Comparison of ENCODE assay signal across 11 cellular contexts in genomic region chr12:47867496-47867941, GRCh38. TPM values are rescaled to one million over a fixed set of nuclear protein-coding genes. Genes with fewer than 3 reads are reported as not detected.
A peak's percentile ranks its signal among the peaks of the same experiment; 100 is the strongest.
DNase-seq lines count a peak whose midpoint lies in the region; ATAC-seq, FAIRE-seq and TF ChIP-seq lines count a peak whose summit lies in the region.
"Had no signal": no experiment of that assay in that cellular context is flagged by ENCODE, and none has a peak within 500 bp of the region (broad histone marks: within the 10 kb centered on the region; RNA-seq: fewer than 3 reads in every experiment).

No MANE protein-coding gene starts in this region.

- no peaks in the 10 kb centered on the region for H3K27me3 Mint-ChIP-seq in activated CD4-positive, alpha-beta T cell treated with anti-CD3 and anti-CD28 coated beads, Interleukin-2, amount 10 ng/mL, durations not matched to agents 7 days and 5 days
- H3K27me3 Mint-ChIP-seq in H9 (ENCODE audit: low read depth) = peaks cover 2% of the 10 kb centered on the region
- H3K27me3 Mint-ChIP-seq: central memory CD8-positive, alpha-beta T cell had no signal

- CTCF ChIA-PET in activated CD4-positive, alpha-beta T cell treated with anti-CD3 and anti-CD28 coated beads, Interleukin-2, amount 10 ng/mL, durations not matched to agents 7 days and 5 days (lab: Charles Lee) = interaction anchor here (0.6 to 3.7 kb wide), 12 partner anchors 13 to 82 kb away, joined by 3 to 15 read pairs (median 3); no protein-coding TSS in a partner anchor
- CTCF ChIA-PET in endothelial cell of umbilical vein (lab: Charles Lee) = interaction anchor here (1.0 to 1.8 kb wide), 6 partner anchors 18 to 751 kb away, joined by 3 to 8 read pairs (median 4); partner anchors contain the start of genes TMEM106C and VDR

- H2AFZ ChIP-seq in endothelial cell of umbilical vein (ENCODE audit: low read depth, low read length) = no peak overlapping the region
- H2AFZ ChIP-seq in H9 (ENCODE audit: low read length) = no peak overlapping the region

- H3K36me3 Mint-ChIP-seq in activated CD4-positive, alpha-beta T cell treated with anti-CD3 and anti-CD28 coated beads, Interleukin-2, amount 10 ng/mL, durations not matched to agents 7 days and 5 days (ENCODE audit: low read depth) = peaks cover 15% of the 10 kb centered on the region
- H3K36me3 Mint-ChIP-seq in H9 (ENCODE audit: insufficient read depth in 1 of 3, low read depth in 3 of 3) = no peaks in the 10 kb centered on the region

- H2BK5ac ChIP-seq in H9 (ENCODE audit: insufficient read length, low read length) = no peak overlapping the region

- WGBS in H9 (ENCODE audit: extremely low coverage, insufficient read length, low lambda C conversion rate) = no CpG with 5 or more reads among the region's 4 CpGs

- no peaks in the 10 kb centered on the region for H3K27me3 ChIP-seq in RWPE2 (ENCODE audit: insufficient read depth, poor library complexity, severe bottlenecking)
- H3K27me3 ChIP-seq in endothelial cell of umbilical vein (ENCODE audit: control insufficient read depth in 2 of 2, insufficient read depth in 2 of 2, low read length in 2 of 2) = no peaks in the 10 kb centered on the region
- H3K27me3 ChIP-seq in H9 (ENCODE audit: insufficient read depth, low read length) = no peaks in the 10 kb centered on the region

- TF ChIP-seq CTCF in RWPE2 (IDR thresholded peaks at IDR 0.05; ENCODE audit: poor library complexity, severe bottlenecking) (no peak), endothelial cell of umbilical vein (IDR thresholded peaks at IDR 0.05; ENCODE audit: extremely low read depth in 1 of 2, insufficient read depth in 1 of 2, low read depth in 1 of 2, low read length in 2 of 2) (no peak), H9 (conservative IDR thresholded peaks at IDR 0.05) (no peak)

- no peak overlapping the region for H3K4me3 ChIP-seq in RWPE2 (ENCODE audit: severe bottlenecking)
- no peak overlapping the region for H3K4me3 ChIP-seq in endothelial cell of umbilical vein (replicated peaks in 1 of 3; ENCODE audit: insufficient read depth in 1 of 3, low read depth in 1 of 3, low read length in 3 of 3)
- H3K4me3 ChIP-seq: lung had no signal

- no peak overlapping the region for H3K4me3 Mint-ChIP-seq in activated CD4-positive, alpha-beta T cell treated with anti-CD3 and anti-CD28 coated beads, Interleukin-2, amount 10 ng/mL, durations not matched to agents 7 days and 5 days
- no peak overlapping the region for H3K4me3 Mint-ChIP-seq in H9
- H3K4me3 Mint-ChIP-seq: central memory CD8-positive, alpha-beta T cell had no signal

- no TSS peak for BruUV-seq in endothelial cell of umbilical vein (replicated peaks; lab: Mats Ljungman, UMichigan)

- peak; percentile 29 for DNase-seq in activated CD4-positive, alpha-beta T cell treated with anti-CD3 and anti-CD28 coated beads, Interleukin-2, amount 10 ng/mL, durations not matched to agents 7 days and 5 days
- DNase-seq in activated CD4-positive, alpha-beta T cell treated with anti-CD3 and anti-CD28 coated beads for 1 hour = no peak
- no peak for DNase-seq in RWPE2 (ENCODE audit: low spot score)
- peak; percentile 63 for DNase-seq in endothelial cell of umbilical vein (ENCODE audit: low read depth, low spot score)
- peak; percentile 32 for DNase-seq in stimulated activated CD4-positive, alpha-beta T cell treated with anti-CD3 and anti-CD28 coated beads, Interleukin-4, amount 100 ng/mL, for 24 hours
- no peak for DNase-seq in H9
- DNase-seq in NCI-H1694 treated with DMSO at 0.1 percent for 48 hours (lab: John Stamatoyannopoulos, UW) = no peak

- no peaks in the 10 kb centered on the region for H3K9me3 ChIP-seq in RWPE2 (ENCODE audit: severe bottlenecking)
- no peaks in the 10 kb centered on the region for H3K9me3 ChIP-seq in endothelial cell of umbilical vein (replicated peaks; ENCODE audit: control insufficient read depth, insufficient read depth, low read length)
- H3K9me3 ChIP-seq in H9 (ENCODE audit: control insufficient read depth, low read depth, low read length) = no peaks in the 10 kb centered on the region

- H3K9me1 ChIP-seq in endothelial cell of umbilical vein (replicated peaks; ENCODE audit: control insufficient read depth, extremely low read depth, insufficient read depth, low read length) = no peaks in the 10 kb centered on the region

- no peaks in the 10 kb centered on the region for H3K9me3 Mint-ChIP-seq in activated CD4-positive, alpha-beta T cell treated with anti-CD3 and anti-CD28 coated beads, Interleukin-2, amount 10 ng/mL, durations not matched to agents 7 days and 5 days
- H3K9me3 Mint-ChIP-seq in H9 = no peaks in the 10 kb centered on the region; a peak in 1 of 5 replicates
- H3K9me3 Mint-ChIP-seq: central memory CD8-positive, alpha-beta T cell had no signal

- H3K9ac ChIP-seq in endothelial cell of umbilical vein (replicated peaks; ENCODE audit: extremely low read depth, insufficient read depth, low read length) (no peak overlapping the region), H9 (ENCODE audit: extremely low read depth, insufficient read length, low read length) (no peak overlapping the region)

- H3T11ph ChIP-seq in H9 (ENCODE audit: low read length) = no peak overlapping the region

- H3K4me1 ChIP-seq in RWPE2 (ENCODE audit: insufficient read depth, poor library complexity, severe bottlenecking) (peaks cover 31% of the 10 kb centered on the region), endothelial cell of umbilical vein (ENCODE audit: control insufficient read depth, extremely low read depth, insufficient read depth, low read length) (peaks cover 6% of the 10 kb centered on the region), H9 (ENCODE audit: insufficient read depth, low read length) (no peaks in the 10 kb centered on the region)

- H2BK15ac ChIP-seq in H9 (ENCODE audit: low read depth, low read length) = no peak overlapping the region

- H3K79me1 ChIP-seq in H9 (ENCODE audit: insufficient read depth, low read depth, low read length, poor library complexity, severe bottlenecking) = no peaks in the 10 kb centered on the region

- no peak overlapping the region for H3K18ac ChIP-seq in H9 (ENCODE audit: insufficient read length, low read depth, low read length)

- H2BK120ac ChIP-seq in H9 (ENCODE audit: low read depth, low read length, poor library complexity, severe bottlenecking) = no peak overlapping the region

- no peak overlapping the region for H3K4ac ChIP-seq in H9 (ENCODE audit: low read depth, low read length)

- FAIRE-seq in endothelial cell of umbilical vein (lab: Jason Lieb, UNC) = no peak

- H4K20me1 ChIP-seq in endothelial cell of umbilical vein (replicated peaks; ENCODE audit: control insufficient read depth, extremely low read depth, insufficient read depth, low read length) (no peaks in the 10 kb centered on the region), H9 (ENCODE audit: control insufficient read depth, insufficient read depth, insufficient read length) (no peaks in the 10 kb centered on the region)

- H3K4me2 ChIP-seq in endothelial cell of umbilical vein (ENCODE audit: insufficient read depth, low read length) (no peak overlapping the region), H9 (ENCODE audit: insufficient read depth, insufficient read length, low read length) (no peak overlapping the region)

- dilution Hi-C loops in endothelial cell of umbilical vein (cut with MboI; ENCODE audit: extremely low pct_ligation_motif_present, low sequenced_read_pairs) = no loop called here

- H3K23ac ChIP-seq in H9 (ENCODE audit: insufficient read length, low read depth, low read length) = no peak overlapping the region

- H2BK20ac ChIP-seq in H9 (ENCODE audit: low read depth, low read length, poor library complexity, severe bottlenecking) = no peak overlapping the region

- intact Hi-C loops in endothelial cell of umbilical vein (cut with micrococcal nuclease) = no loop called here

- no peak overlapping the region for H2AK5ac ChIP-seq in H9 (ENCODE audit: insufficient read length, low read length)

- no peaks in the 10 kb centered on the region for H3K79me2 ChIP-seq in endothelial cell of umbilical vein (ENCODE audit: control insufficient read depth, insufficient read depth, low read length)
- H3K79me2 ChIP-seq in H9 (ENCODE audit: insufficient read depth, low read length) = no peaks in the 10 kb centered on the region

- H4K5ac ChIP-seq in H9 (ENCODE audit: insufficient read length, low read depth, low read length) = no peak overlapping the region

- TF ChIP-seq POLR2A in endothelial cell of umbilical vein (IDR thresholded peaks at IDR 0.05; ENCODE audit: low read depth, low read length) = no peak

- H3K4me1 Mint-ChIP-seq in activated CD4-positive, alpha-beta T cell treated with anti-CD3 and anti-CD28 coated beads, Interleukin-2, amount 10 ng/mL, durations not matched to agents 7 days and 5 days = peaks cover 58% of the 10 kb centered on the region
- no peaks in the 10 kb centered on the region for H3K4me1 Mint-ChIP-seq in H9
- H3K4me1 Mint-ChIP-seq: central memory CD8-positive, alpha-beta T cell had no signal

- H3K27ac Mint-ChIP-seq in activated CD4-positive, alpha-beta T cell treated with anti-CD3 and anti-CD28 coated beads, Interleukin-2, amount 10 ng/mL, durations not matched to agents 7 days and 5 days = peak overlapping the region; percentile 80
- H3K27ac Mint-ChIP-seq in H9 = no peak overlapping the region

- H2BK12ac ChIP-seq in H9 (ENCODE audit: insufficient read length, low read depth, low read length) = no peak overlapping the region

- H3K36me3 ChIP-seq in RWPE2 (ENCODE audit: low read depth) (peaks cover 16% of the 10 kb centered on the region), endothelial cell of umbilical vein (ENCODE audit: control insufficient read depth in 2 of 2, extremely low read depth in 1 of 2, insufficient read depth in 2 of 2, low read length in 2 of 2) (no peaks in the 10 kb centered on the region)

- no peak overlapping the region for H3K14ac ChIP-seq in H9 (ENCODE audit: insufficient read depth, low read length)

- peak; percentile 70 for ATAC-seq in RWPE2 (ENCODE audit: low read depth)
- no peak for ATAC-seq in HG03159 (IDR thresholded peaks at IDR 0.05; ENCODE audit: unreplicated experiment)

- POLR2A ChIA-PET in activated CD4-positive, alpha-beta T cell treated with anti-CD3 and anti-CD28 coated beads, Interleukin-2, amount 10 ng/mL, durations not matched to agents 7 days and 5 days (lab: Charles Lee) = no interaction called here
- POLR2A ChIA-PET in endothelial cell of umbilical vein (lab: Charles Lee) = no interaction called here

- H3K56ac ChIP-seq in H9 (ENCODE audit: insufficient read length, low read depth, low read length) = no peak overlapping the region

- H4K91ac ChIP-seq in H9 (ENCODE audit: insufficient read length, low read depth, low read length) = no peak overlapping the region

- no peaks in the 10 kb centered on the region for H3K23me2 ChIP-seq in H9 (ENCODE audit: insufficient read length, low read depth, low read length, poor library complexity, severe bottlenecking)

- H3K27ac ChIP-seq in RWPE2 (ENCODE audit: poor library complexity, severe bottlenecking) (peak overlapping the region; percentile 40), endothelial cell of umbilical vein (ENCODE audit: insufficient read depth, low read depth, low read length) (no peak overlapping the region), H9 (ENCODE audit: insufficient read length, low read depth, low read length) (no peak overlapping the region)
- H3K27ac ChIP-seq: C4-2B had no signal

- no peak overlapping the region for H4K8ac ChIP-seq in H9 (replicated peaks; ENCODE audit: insufficient read length, low read depth, low read length)

RNA-seq across cellular contexts. Expression of gene VDR, which starts 37.3 kb away (rescaled TPM):
- 10 to 100 TPM; 16.4 to 17.3 TPM for total RNA-seq in activated CD4-positive, alpha-beta T cell treated with anti-CD3 and anti-CD28 coated beads, Interleukin-2, amount 10 ng/mL, durations not matched to agents 7 days and 5 days
- 0.48 and 0.73 TPM in 2 replicates for total RNA-seq in endothelial cell of umbilical vein
- polyA plus RNA-seq in endothelial cell of umbilical vein = 0.81 and 0.91 TPM in 2 replicates
- 0.72 and 0.88 TPM in 2 replicates for polyA plus RNA-seq in endothelial cell of umbilical vein (2011; cell fraction: cytosol; rRNA removed)
- 0.41 and 0.46 TPM in 2 replicates for polyA plus RNA-seq in endothelial cell of umbilical vein (2011; cell fraction: nucleus; rRNA removed)
- polyA plus RNA-seq in endothelial cell of umbilical vein (2012) = 0.80 and 1.2 TPM in 2 replicates
- 1.3 and 2.8 TPM in 2 replicates for polyA minus RNA-seq in endothelial cell of umbilical vein
- polyA minus RNA-seq in endothelial cell of umbilical vein (2011; cell fraction: cytosol; rRNA and poly(A)+ RNA removed) = 4.9 TPM
- 0.43 and 0.77 TPM in 2 replicates for polyA minus RNA-seq in endothelial cell of umbilical vein (2011; cell fraction: nucleus; rRNA and poly(A)+ RNA removed)
- 0.61 and 0.70 TPM in 2 replicates for total RNA-seq in H9 (2021)

RNA-seq across cellular contexts. Expression of gene HDAC7, which starts 47.8 kb away (rescaled TPM):
- 100 to 1,000 TPM; 218 to 232 TPM for total RNA-seq in activated CD4-positive, alpha-beta T cell treated with anti-CD3 and anti-CD28 coated beads, Interleukin-2, amount 10 ng/mL, durations not matched to agents 7 days and 5 days
- 249 and 252 TPM in 2 replicates for total RNA-seq in endothelial cell of umbilical vein
- 119 and 122 TPM in 2 replicates for polyA plus RNA-seq in endothelial cell of umbilical vein
- 101 and 125 TPM in 2 replicates for polyA plus RNA-seq in endothelial cell of umbilical vein (2011; cell fraction: cytosol; rRNA removed)
- polyA plus RNA-seq in endothelial cell of umbilical vein (2011; cell fraction: nucleus; rRNA removed) = 462 and 531 TPM in 2 replicates
- polyA plus RNA-seq in endothelial cell of umbilical vein (2012) = 105 and 119 TPM in 2 replicates
- polyA minus RNA-seq in endothelial cell of umbilical vein = 81.4 and 95.8 TPM in 2 replicates
- polyA minus RNA-seq in endothelial cell of umbilical vein (2011; cell fraction: cytosol; rRNA and poly(A)+ RNA removed) = 25.6 TPM
- 127 and 192 TPM in 2 replicates for polyA minus RNA-seq in endothelial cell of umbilical vein (2011; cell fraction: nucleus; rRNA and poly(A)+ RNA removed)
- 69.3 and 72.1 TPM in 2 replicates for total RNA-seq in H9 (2021)

Comparison
In these comparisons a context has a peak if more than half of its experiments do, and no peak if none do; other contexts are left out.
1. DNase-seq: peak in activated CD4-positive, alpha-beta T cell treated with anti-CD3 and anti-CD28 coated beads, Interleukin-2, amount 10 ng/mL, durations not matched to agents 7 days and 5 days (single experiment), endothelial cell of umbilical vein (single experiment) and stimulated activated CD4-positive, alpha-beta T cell treated with anti-CD3 and anti-CD28 coated beads, Interleukin-4, amount 100 ng/mL, for 24 hours (single experiment); none in activated CD4-positive, alpha-beta T cell treated with anti-CD3 and anti-CD28 coated beads for 1 hour (single experiment), RWPE2 (single experiment), H9 (single experiment) and NCI-H1694 treated with DMSO at 0.1 percent for 48 hours (single experiment).
2. RNA of gene VDR, which starts 37.3 kb away (total RNA-seq): 16.4 to 17.3 TPM in activated CD4-positive, alpha-beta T cell treated with anti-CD3 and anti-CD28 coated beads, Interleukin-2, amount 10 ng/mL, durations not matched to agents 7 days and 5 days; 0.48 to 0.73 TPM in endothelial cell of umbilical vein and 0.61 to 0.70 TPM in H9; every median in the first group is over 10 times any median in the second.